28 cellular contexts compared by ENCODE assay signal in genomic region chr20:11492846-11493245, GRCh38.
"Had no signal": no experiment of that assay in that cellular context is flagged by ENCODE, and none has a peak within 500 bp of the region (broad histone marks: within the 10 kb centered on the region; RNA-seq: fewer than 3 reads in every experiment).

No MANE protein-coding gene starts in this region.

- DNase-seq: colonic mucosa; cortex of kidney; dermis blood vessel endothelial cell; dorsolateral prefrontal cortex; effector CD4-positive, alpha-beta T cell; effector CD8-positive, alpha-beta T cell; effector memory CD4-positive, alpha-beta T cell; effector memory CD8-positive, alpha-beta T cell; endodermal cell; erythroblast; esophagus squamous epithelium; foreskin fibroblast; foreskin melanocyte; gastrocnemius medialis; glutamatergic neuron; head of caudate nucleus; heart left ventricle; heart right ventricle had no signal

- H3K27me3 ChIP-seq: colonic mucosa, dorsolateral prefrontal cortex, esophagus muscularis mucosa, esophagus squamous epithelium, foreskin keratinocyte, gastrocnemius medialis, gastroesophageal sphincter, heart left ventricle, hepatocyte had no signal

- H3K9me3 ChIP-seq: colonic mucosa, esophagus muscularis mucosa, esophagus squamous epithelium, gastrocnemius medialis, gastroesophageal sphincter, heart left ventricle, heart right ventricle had no signal

- H3K4me3 ChIP-seq: colonic mucosa, coronary artery, dorsolateral prefrontal cortex, esophagus muscularis mucosa, esophagus squamous epithelium, gastrocnemius medialis, gastroesophageal sphincter, heart left ventricle, heart right ventricle, hepatocyte had no signal

- ATAC-seq: effector memory CD8-positive, alpha-beta T cell; foreskin keratinocyte; gastrocnemius medialis; gastroesophageal sphincter; heart left ventricle; heart right ventricle had no signal

- H3K4me1 ChIP-seq: colonic mucosa, esophagus muscularis mucosa, gastrocnemius medialis, gastroesophageal sphincter, heart left ventricle, heart right ventricle had no signal

- H3K36me3 ChIP-seq: colonic mucosa, esophagus muscularis mucosa, esophagus squamous epithelium, gastrocnemius medialis, gastroesophageal sphincter, heart left ventricle, heart right ventricle had no signal

- H3K27ac ChIP-seq: colonic mucosa, coronary artery, dorsolateral prefrontal cortex, epithelial cell of prostate, esophagus muscularis mucosa, esophagus squamous epithelium, foreskin keratinocyte, gastrocnemius medialis, gastroesophageal sphincter, heart left ventricle, heart right ventricle, hepatocyte had no signal

- FAIRE-seq: colon, endometrium, endothelial cell of umbilical vein, frontal cortex had no signal
